In the genomic region with DNA sequence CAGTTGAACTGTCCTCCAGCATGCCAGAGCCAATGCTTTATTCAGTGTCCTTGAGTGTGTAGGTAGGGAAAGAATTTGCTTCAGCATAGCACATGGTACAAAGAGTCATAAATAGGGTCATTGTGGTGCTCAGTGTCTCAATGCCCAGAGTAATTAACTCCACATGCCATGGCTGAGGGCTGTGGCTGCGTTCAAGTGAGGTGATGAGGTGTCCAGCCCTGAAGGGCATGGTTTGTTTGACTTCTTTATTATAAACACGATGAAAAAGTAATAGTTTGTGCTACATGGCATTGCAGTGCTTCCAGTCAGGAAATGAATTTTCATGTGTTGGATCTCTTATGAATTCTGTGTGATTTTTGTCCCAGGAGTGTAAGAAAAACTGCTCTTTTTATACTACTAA, we compare ENCODE assay signal across 32 cellular contexts.
A peak's percentile ranks its signal among the peaks of the same experiment; 100 is the strongest.
DNase-seq lines count a peak whose midpoint lies in the region; ATAC-seq and TF ChIP-seq lines count a peak whose summit lies in the region.
"Had no signal": no experiment of that assay in that cellular context is flagged by ENCODE, and none has a peak within 500 bp of the region (broad histone marks: within the 10 kb centered on the region; RNA-seq: fewer than 3 reads in every experiment).

No MANE protein-coding gene starts in this region.

- no peaks in the 10 kb centered on the region for H3K36me3 Mint-ChIP-seq in activated CD8-positive, alpha-beta T cell treated with anti-CD3 and anti-CD28 coated beads for 36 hours (ENCODE audit: low read depth)
- H3K36me3 Mint-ChIP-seq: CD8-positive, alpha-beta T cell; immature natural killer cell had no signal

- H3K27me3 ChIP-seq in mammary epithelial cell (ENCODE audit: insufficient read depth, low read length) (no peaks in the 10 kb centered on the region), breast epithelium (no peaks in the 10 kb centered on the region)
- H3K27me3 ChIP-seq: gastroesophageal sphincter, neutrophil, sigmoid colon had no signal

- intact Hi-C loops in mammary epithelial cell (cut with micrococcal nuclease): no loop called here
- intact Hi-C loops in breast epithelium (cut with DNase I; ENCODE audit: low total_unique reads): no loop called here
- intact Hi-C loops in activated CD8-positive, alpha-beta T cell treated with anti-CD3 and anti-CD28 coated beads for 36 hours (cut with micrococcal nuclease): no loop called here

- peak overlapping the region; percentile 40 for H2AFZ ChIP-seq in mammary epithelial cell (ENCODE audit: low read depth, low read length)

- no peak overlapping the region for H3K27ac Mint-ChIP-seq in activated CD8-positive, alpha-beta T cell treated with anti-CD3 and anti-CD28 coated beads for 36 hours
- H3K27ac Mint-ChIP-seq: CD8-positive, alpha-beta T cell; immature natural killer cell had no signal

- H4K20me1 ChIP-seq in mammary epithelial cell (ENCODE audit: insufficient read depth, low read length): no peaks in the 10 kb centered on the region

- no peak for ATAC-seq in GM21515 (IDR thresholded peaks at IDR 0.05; ENCODE audit: unreplicated experiment)
- ATAC-seq in activated CD8-positive, alpha-beta T cell treated with anti-CD3 and anti-CD28 coated beads for 36 hours: no peak
- ATAC-seq: activated T-cell treated with anti-CD3 and anti-CD28 coated beads, Interleukin-2, amount 50 U/mL, for 4 hours; CD8-positive, alpha-beta T cell; gastroesophageal sphincter; HCT116; PC-3 had no signal

- H3K9me3 ChIP-seq in mammary epithelial cell (replicated peaks; ENCODE audit: insufficient read depth, low read length) (no peaks in the 10 kb centered on the region), breast epithelium (no peaks in the 10 kb centered on the region)
- H3K9me3 ChIP-seq: gastroesophageal sphincter, left ventricle myocardium inferior, neutrophil, prostate gland, sigmoid colon had no signal

- H3K27ac ChIP-seq in mammary epithelial cell (ENCODE audit: insufficient read depth, low read depth, low read length) (no peak overlapping the region), breast epithelium (no peak overlapping the region)
- H3K27ac ChIP-seq: 22Rv1, gastroesophageal sphincter, left ventricle myocardium inferior, neutrophil, prostate gland, sigmoid colon, VCaP had no signal

- in situ Hi-C loops in mammary epithelial cell (cut with MboI; ENCODE audit: low sequenced_read_pairs in 2 of 2) (no loop called here), SK-MEL-5 (cut with HindIII; ENCODE audit: low pct_unique_long_range_greater_than_20kb, low sequenced_read_pairs) (no loop called here)

- no TSS peak for BruUV-seq in mammary epithelial cell (replicated peaks; lab: Mats Ljungman, UMichigan)

- no peak for TF ChIP-seq POLR2A in breast epithelium (IDR thresholded peaks at IDR 0.05)

- dilution Hi-C loops in mammary epithelial cell (cut with HindIII; ENCODE audit: low sequenced_read_pairs): no loop called here

- H3K4me3 ChIP-seq in mammary epithelial cell (replicated peaks in 1 of 3; ENCODE audit: insufficient read depth in 1 of 3, low read depth in 2 of 3, low read length in 3 of 3): no peak overlapping the region
- H3K4me3 ChIP-seq in breast epithelium: no peak overlapping the region
- H3K4me3 ChIP-seq in fibroblast of mammary gland (ENCODE audit: control insufficient read depth, low read depth, low read length): no peak overlapping the region
- H3K4me3 ChIP-seq: gastroesophageal sphincter, left ventricle myocardium inferior, prostate gland, sigmoid colon had no signal

- CTCF ChIA-PET in mammary epithelial cell (lab: Charles Lee; ENCODE audit: low non-redundant PET): no interaction called here
- CTCF ChIA-PET in activated CD8-positive, alpha-beta T cell treated with anti-CD3 and anti-CD28 coated beads for 36 hours (lab: Charles Lee): no interaction called here

- no peaks in the 10 kb centered on the region for H3K36me3 ChIP-seq in mammary epithelial cell (ENCODE audit: insufficient read depth, low read length)
- no peaks in the 10 kb centered on the region for H3K36me3 ChIP-seq in breast epithelium
- H3K36me3 ChIP-seq: gastroesophageal sphincter, left ventricle myocardium inferior, neutrophil, prostate gland, sigmoid colon had no signal

- H3K4me3 Mint-ChIP-seq in activated CD8-positive, alpha-beta T cell treated with anti-CD3 and anti-CD28 coated beads for 36 hours: no peak overlapping the region
- H3K4me3 Mint-ChIP-seq: activated T-cell treated with anti-CD3 and anti-CD28 coated beads, Interleukin-2, amount 50 U/mL, for 4 hours; CD8-positive, alpha-beta T cell; immature natural killer cell had no signal

- no peaks in the 10 kb centered on the region for H3K4me1 Mint-ChIP-seq in activated CD8-positive, alpha-beta T cell treated with anti-CD3 and anti-CD28 coated beads for 36 hours (ENCODE audit: low read depth)

- peaks cover 9% of the 10 kb centered on the region for H3K4me1 ChIP-seq in mammary epithelial cell (ENCODE audit: insufficient read depth, low read length)
- H3K4me1 ChIP-seq in breast epithelium: no peaks in the 10 kb centered on the region
- H3K4me1 ChIP-seq: gastroesophageal sphincter, left ventricle myocardium inferior, prostate gland, sigmoid colon had no signal

- H3K4me2 ChIP-seq in mammary epithelial cell (ENCODE audit: insufficient read depth, low read depth, low read length): no peak overlapping the region

- no peaks in the 10 kb centered on the region for H3K27me3 Mint-ChIP-seq in activated CD8-positive, alpha-beta T cell treated with anti-CD3 and anti-CD28 coated beads for 36 hours

- peak; percentile 74 for DNase-seq in mammary epithelial cell
- DNase-seq in breast epithelium (ENCODE audit: low spot score in 2 of 2): no peak
- peak; percentile 67 for DNase-seq in SK-MEL-5 (ENCODE audit: low read depth, low spot score)
- peak; percentile 38 for DNase-seq in fibroblast of mammary gland (ENCODE audit: low read depth)
- no peak for DNase-seq in DMS153 treated with DMSO at 0.1 percent for 48 hours (lab: John Stamatoyannopoulos, UW; ENCODE audit: unreplicated experiment)
- DNase-seq in activated CD8-positive, alpha-beta T cell treated with anti-CD3 and anti-CD28 coated beads for 36 hours: no peak
- no peak for DNase-seq in kidney glomerular epithelial cell (lab: John Stamatoyannopoulos, UW)
- DNase-seq: activated CD4-positive, alpha-beta T cell treated with anti-CD3 and anti-CD28 coated beads for 48 hours; activated naive CD4-positive, alpha-beta T cell treated with Interleukin-2 at 50 U/mL for 16 hours; activated T-cell treated with anti-CD3 and anti-CD28 coated beads, Interleukin-2, amount 50 U/mL, for 4 hours; AML-193; CD8-positive, alpha-beta T cell; DMS 273 treated with DMSO at 0.1 percent for 48 hours; GDM1; immature natural killer cell; Kasumi-1; left ventricle myocardium inferior; NCI-H1092; NCI-H187 treated with DMSO at 0.1 percent for 48 hours; NCI-H524; PC-3; Right ventricle myocardium superior; sigmoid colon; stimulated activated CD4-positive, alpha-beta T cell treated with anti-CD3 and anti-CD28 coated beads, Interleukin-15, amount 100 ng/mL, for 24 hours; stimulated activated naive CD4-positive, alpha-beta T cell had no signal

- no peaks in the 10 kb centered on the region for H3K79me2 ChIP-seq in mammary epithelial cell (ENCODE audit: insufficient read depth, low read length)

- peaks cover 3% of the 10 kb centered on the region for H3K9me3 Mint-ChIP-seq in activated CD8-positive, alpha-beta T cell treated with anti-CD3 and anti-CD28 coated beads for 36 hours
- H3K9me3 Mint-ChIP-seq: CD8-positive, alpha-beta T cell had no signal

- no peak overlapping the region for H3K9ac ChIP-seq in mammary epithelial cell (ENCODE audit: insufficient read depth, low read length)

- 0% methylated on average over 2 of the region's 2 CpGs for WGBS in mammary epithelial cell (ENCODE audit: low coverage, missing lambda C conversion rate)

- POLR2A ChIA-PET in activated CD8-positive, alpha-beta T cell treated with anti-CD3 and anti-CD28 coated beads for 36 hours (lab: Charles Lee): no interaction called here

- TF ChIP-seq CTCF in mammary epithelial cell (conservative IDR thresholded peaks at IDR 0.05 in 1 of 2, IDR thresholded peaks at IDR 0.05 in 1 of 2; ENCODE audit: extremely low read depth in 1 of 2, insufficient read depth in 1 of 2, low read depth in 1 of 2, low read length in 2 of 2): no peak
- TF ChIP-seq CTCF in breast epithelium (IDR thresholded peaks at IDR 0.05): no peak
- no peak for TF ChIP-seq CTCF in fibroblast of mammary gland (conservative IDR thresholded peaks at IDR 0.05; ENCODE audit: control insufficient read depth, insufficient read depth, low read depth, low read length)
- TF ChIP-seq CTCF in activated CD8-positive, alpha-beta T cell treated with anti-CD3 and anti-CD28 coated beads for 36 hours (IDR thresholded peaks at IDR 0.05): no peak

Comparison
In these comparisons a context has a peak if more than half of its experiments do, and no peak if none do; other contexts are left out.
1. DNase-seq: peak in mammary epithelial cell (single experiment), SK-MEL-5 (single experiment) and fibroblast of mammary gland (single experiment); none in breast epithelium (0 of 2), DMS153 treated with DMSO at 0.1 percent for 48 hours (single experiment), activated CD8-positive, alpha-beta T cell treated with anti-CD3 and anti-CD28 coated beads for 36 hours (single experiment) and kidney glomerular epithelial cell (single experiment).